ENCODE assay signal across 1 cellular context in genomic region chr9:682633-683508, GRCh38.
TF ChIP-seq lines count a peak whose summit lies in the region.

No MANE protein-coding gene starts in this region.

TF ChIP-seq in HepG2, 621 proteins besides CTCF, POLR2A, EP300 and RAD21 (continued from another document and continues in another):
- TF ChIP-seq ZBTB39 (CRISPR knock-in tag; IDR thresholded peaks at IDR 0.05) (no peak), ZNF773 (CRISPR knock-in tag; IDR thresholded peaks at IDR 0.05; ENCODE audit: borderline replicate concordance) (no peak), ZNF75D (CRISPR knock-in tag; IDR thresholded peaks at IDR 0.05; ENCODE audit: borderline replicate concordance) (no peak), KIAA2018 (CRISPR knock-in tag; IDR thresholded peaks at IDR 0.05; ENCODE audit: borderline replicate concordance) (no peak), ZBTB25 (CRISPR knock-in tag; IDR thresholded peaks at IDR 0.05) (peak; percentile 82), U2AF1 (optimal IDR thresholded peaks at IDR 0.05; ENCODE audit: low read depth, low read length) (peak; percentile 47), KAT8 (CRISPR knock-in tag; IDR thresholded peaks at IDR 0.05) (peak; percentile 76), IRF1 (CRISPR knock-in tag; IDR thresholded peaks at IDR 0.05; ENCODE audit: low read depth) (no peak; the same call in 1 of the 2 replicates), SATB2 (CRISPR knock-in tag; IDR thresholded peaks at IDR 0.05) (no peak), ZNF512 (CRISPR knock-in tag; IDR thresholded peaks at IDR 0.05) (no peak), ZNF644 (CRISPR knock-in tag; IDR thresholded peaks at IDR 0.05; ENCODE audit: low read depth) (peak; percentile 50), SETDB1 (CRISPR knock-in tag; IDR thresholded peaks at IDR 0.05; ENCODE audit: borderline replicate concordance) (no peak), ZNF235 (CRISPR knock-in tag; IDR thresholded peaks at IDR 0.05; ENCODE audit: borderline replicate concordance) (peak; percentile 63; the same call in 1 of the 2 replicates), TFE3 (CRISPR knock-in tag; IDR thresholded peaks at IDR 0.05) (peak; percentile 94), AGO2 (optimal IDR thresholded peaks at IDR 0.05; ENCODE audit: low read depth, low read length) (peak; percentile 44), PLSCR1 (CRISPR knock-in tag; IDR thresholded peaks at IDR 0.05; ENCODE audit: borderline replicate concordance) (no peak; the same call in 1 of the 2 replicates), ZNF143 (CRISPR knock-in tag; IDR thresholded peaks at IDR 0.05) (no peak), CBX2 (IDR thresholded peaks at IDR 0.05; ENCODE audit: low read depth, low read length) (no peak), CBX2 (CRISPR knock-in tag; IDR thresholded peaks at IDR 0.05; ENCODE audit: low read depth) (no peak), ZNF776 (CRISPR knock-in tag; IDR thresholded peaks at IDR 0.05) (no peak; the same call in 1 of the 2 replicates), PPARG (CRISPR knock-in tag; conservative IDR thresholded peaks at IDR 0.05) (peak; percentile 100), MIXL1 (CRISPR knock-in tag; IDR thresholded peaks at IDR 0.05) (peak; percentile 93), PTBP1 (IDR thresholded peaks at IDR 0.05; ENCODE audit: low read depth, low read length, poor library complexity, severe bottlenecking) (no peak), ZNF788 (CRISPR knock-in tag; IDR thresholded peaks at IDR 0.05; ENCODE audit: borderline replicate concordance) (peak; percentile 97; the same call in 1 of the 2 replicates), MXD4 (CRISPR knock-in tag; IDR thresholded peaks at IDR 0.05) (no peak), GATAD2A (CRISPR knock-in tag; IDR thresholded peaks at IDR 0.05) (peak; percentile 98), THAP9 (CRISPR knock-in tag; IDR thresholded peaks at IDR 0.05; ENCODE audit: borderline replicate concordance) (peak; percentile 38; the same call in 1 of the 2 replicates), ZSCAN12 (CRISPR knock-in tag; IDR thresholded peaks at IDR 0.05) (no peak), RARA (CRISPR knock-in tag; IDR thresholded peaks at IDR 0.05) (peak; percentile 97), ZNF20 (CRISPR knock-in tag; IDR thresholded peaks at IDR 0.05) (no peak), ATF2 (CRISPR knock-in tag; IDR thresholded peaks at IDR 0.05) (peak; percentile 85; the same call in 1 of the 2 replicates), ZNF207 (IDR thresholded peaks at IDR 0.05; ENCODE audit: borderline replicate concordance) (no peak), TFAP4 (IDR thresholded peaks at IDR 0.05; ENCODE audit: borderline replicate concordance, low read depth) (peak; percentile 93), ZNF563 (CRISPR knock-in tag; IDR thresholded peaks at IDR 0.05) (no peak), JUNB (CRISPR knock-in tag; IDR thresholded peaks at IDR 0.05; ENCODE audit: borderline replicate concordance) (no peak; the same call in 1 of the 2 replicates), ELF3 (CRISPR knock-in tag; IDR thresholded peaks at IDR 0.05) (peak; percentile 85), HNF4G (IDR thresholded peaks at IDR 0.05; ENCODE audit: borderline replicate concordance, low read depth, low read length) (peak; percentile 92), HNF4G (CRISPR knock-in tag; IDR thresholded peaks at IDR 0.05; ENCODE audit: borderline replicate concordance, low read depth) (peak; percentile 95)
